10 cellular contexts compared by ENCODE assay signal in genomic region chr1:30715216-30715615, GRCh38. TPM values are rescaled to one million over a fixed set of nuclear protein-coding genes. Genes with fewer than 3 reads are reported as not detected.
DNase-seq lines count a peak whose midpoint lies in the region; ATAC-seq, FAIRE-seq and TF ChIP-seq lines count a peak whose summit lies in the region.
"Had no signal": no experiment of that assay in that cellular context is flagged by ENCODE, and none has a peak within 500 bp of the region (broad histone marks: within the 10 kb centered on the region; RNA-seq: fewer than 3 reads in every experiment).

No MANE protein-coding gene starts in this region.

- no peaks in the 10 kb centered on the region for H3K9me1 ChIP-seq in keratinocyte (ENCODE audit: control insufficient read depth, extremely low read depth, insufficient read depth, low read length)

- dilution Hi-C loops in keratinocyte (cut with MboI; ENCODE audit: extremely low pct_ligation_motif_present, low sequenced_read_pairs): no loop called here

- no peak overlapping the region for H3K27ac ChIP-seq in keratinocyte (ENCODE audit: control insufficient read depth, insufficient read depth, low read length)

- peak; percentile 46 for TF ChIP-seq CTCF in BE2C (IDR thresholded peaks at IDR 0.05; ENCODE audit: low read depth, low read length)
- peak; percentile 35 for TF ChIP-seq CTCF in GM10266 (IDR thresholded peaks at IDR 0.05; ENCODE audit: control insufficient read depth, insufficient read depth, low read depth, missing control alignments)
- TF ChIP-seq CTCF in keratinocyte (optimal IDR thresholded peaks at IDR 0.05 in 1 of 3, IDR thresholded peaks at IDR 0.05 in 1 of 3, conservative IDR thresholded peaks at IDR 0.05 in 1 of 3; ENCODE audit: extremely low read depth in 1 of 3, insufficient read depth in 2 of 3, low read length in 3 of 3): peak; percentile 57 to 74 (median 64)

- H3K9me3 ChIP-seq in BE2C (no peaks in the 10 kb centered on the region), keratinocyte (ENCODE audit: control insufficient read depth, low read depth, low read length) (no peaks in the 10 kb centered on the region)

- no peak overlapping the region for H3K4me2 ChIP-seq in keratinocyte (ENCODE audit: control insufficient read depth, extremely low read depth, insufficient read depth, low read depth, low read length)

- no peak overlapping the region for H2AFZ ChIP-seq in keratinocyte (ENCODE audit: control insufficient read depth, low read length)

- H3K4me1 ChIP-seq in BE2C: no peaks in the 10 kb centered on the region; the same call in 1 of the 2 replicates
- peaks cover 21% of the 10 kb centered on the region for H3K4me1 ChIP-seq in keratinocyte (ENCODE audit: control insufficient read depth, extremely low read depth, insufficient read depth, low read length)

- no peak for FAIRE-seq in RCC 7860 (lab: Jason Lieb, UNC)
- FAIRE-seq in keratinocyte (lab: Jason Lieb, UNC): peak; percentile 26

- H4K20me1 ChIP-seq in keratinocyte (ENCODE audit: control insufficient read depth, extremely low read depth, insufficient read depth, low read length): no peaks in the 10 kb centered on the region

- no peak for DNase-seq in BE2C
- DNase-seq in GM10266 (ENCODE audit: extremely low spot score): no peak
- peak; percentile 3 for DNase-seq in RCC 7860 (ENCODE audit: low spot score)
- DNase-seq in keratinocyte (ENCODE audit: low read depth, low spot score): no peak
- DNase-seq: activated CD4-positive, alpha-beta T cell treated with anti-CD3 and anti-CD28 coated beads, Interleukin-2, amount 10 ng/mL, durations not matched to agents 7 days and 5 days had no signal

- no peaks in the 10 kb centered on the region for H3K27me3 ChIP-seq in BE2C
- no peaks in the 10 kb centered on the region for H3K27me3 ChIP-seq in keratinocyte (ENCODE audit: control insufficient read depth, extremely low read depth, insufficient read depth, low read length)

- H3K79me2 ChIP-seq in keratinocyte (ENCODE audit: control insufficient read depth, insufficient read depth, low read length): no peaks in the 10 kb centered on the region

- no peak overlapping the region for H3K9ac ChIP-seq in keratinocyte (ENCODE audit: control insufficient read depth, extremely low read depth, insufficient read depth, low read length)

- ATAC-seq in HG03039 (IDR thresholded peaks at IDR 0.05; ENCODE audit: unreplicated experiment) (no peak), HG02610 (IDR thresholded peaks at IDR 0.05; ENCODE audit: unreplicated experiment) (no peak), GM21529 (IDR thresholded peaks at IDR 0.05; ENCODE audit: unreplicated experiment) (no peak), GM19452 (IDR thresholded peaks at IDR 0.05; ENCODE audit: unreplicated experiment) (no peak)

- H3K36me3 ChIP-seq in BE2C (no peaks in the 10 kb centered on the region), keratinocyte (ENCODE audit: control insufficient read depth in 2 of 2, extremely low read depth in 1 of 2, insufficient read depth in 2 of 2, low read length in 2 of 2) (no peaks in the 10 kb centered on the region)
- H3K36me3 ChIP-seq: HAP-1 had no signal

- H3K4me3 ChIP-seq in BE2C (ENCODE audit: low read depth, low read length) (no peak overlapping the region), keratinocyte (ENCODE audit: control insufficient read depth in 2 of 3, extremely low read depth in 1 of 3, insufficient read depth in 2 of 3, low read depth in 1 of 3, low read length in 3 of 3) (no peak overlapping the region)
- H3K4me3 ChIP-seq: HAP-1 had no signal

RNA-seq across cellular contexts. Expression of gene MATN1, which starts 8.2 kb away (rescaled TPM):
- not detected for polyA plus RNA-seq in BE2C (2012; ENCODE audit: insufficient read depth, insufficient read length, low read depth)
- polyA plus RNA-seq in keratinocyte: 0.05 to 0.13 TPM in 2 of 3 replicates, not detected in the other
- not detected for polyA plus RNA-seq in keratinocyte (2011; ENCODE audit: low read depth)
- 0.01 and 0.08 TPM in 2 replicates for polyA plus RNA-seq in keratinocyte (2011; cell fraction: cytosol; rRNA removed)
- polyA plus RNA-seq in keratinocyte (2011; cell fraction: nucleus; rRNA removed): 0.08 and 0.45 TPM in 2 replicates
- polyA plus RNA-seq in keratinocyte (2012; ENCODE audit: low replicate concordance): 0.06 TPM in 1 of 2 replicates, not detected in the other
- polyA minus RNA-seq in keratinocyte: 1.3 TPM in 1 of 3 replicates, not detected in the others
- polyA minus RNA-seq in keratinocyte (2011; cell fraction: cytosol; rRNA and poly(A)+ RNA removed): not detected
- polyA minus RNA-seq in keratinocyte (2011; cell fraction: nucleus; rRNA and poly(A)+ RNA removed): not detected in 2 replicates

RNA-seq across cellular contexts. Expression of gene LAPTM5, which starts 42.4 kb away (rescaled TPM):
- 0.77 TPM for polyA plus RNA-seq in BE2C (2012; ENCODE audit: insufficient read depth, insufficient read length, low read depth)
- 0.18 to 0.40 TPM (median 0.25 TPM) in 3 replicates for polyA plus RNA-seq in keratinocyte
- polyA plus RNA-seq in keratinocyte (2011; ENCODE audit: low read depth): 0.37 TPM
- 0.13 and 0.16 TPM in 2 replicates for polyA plus RNA-seq in keratinocyte (2011; cell fraction: cytosol; rRNA removed)
- 0.15 TPM in 1 of 2 replicates, not detected in the other for polyA plus RNA-seq in keratinocyte (2011; cell fraction: nucleus; rRNA removed)
- polyA plus RNA-seq in keratinocyte (2012; ENCODE audit: low replicate concordance): 0.15 and 0.68 TPM in 2 replicates
- 0.76 to 2.1 TPM in 2 of 3 replicates, not detected in the other for polyA minus RNA-seq in keratinocyte
- polyA minus RNA-seq in keratinocyte (2011; cell fraction: cytosol; rRNA and poly(A)+ RNA removed): not detected
- polyA minus RNA-seq in keratinocyte (2011; cell fraction: nucleus; rRNA and poly(A)+ RNA removed): not detected in 2 replicates
